ENCODE assay signal across 27 cellular contexts in the genomic region with DNA sequence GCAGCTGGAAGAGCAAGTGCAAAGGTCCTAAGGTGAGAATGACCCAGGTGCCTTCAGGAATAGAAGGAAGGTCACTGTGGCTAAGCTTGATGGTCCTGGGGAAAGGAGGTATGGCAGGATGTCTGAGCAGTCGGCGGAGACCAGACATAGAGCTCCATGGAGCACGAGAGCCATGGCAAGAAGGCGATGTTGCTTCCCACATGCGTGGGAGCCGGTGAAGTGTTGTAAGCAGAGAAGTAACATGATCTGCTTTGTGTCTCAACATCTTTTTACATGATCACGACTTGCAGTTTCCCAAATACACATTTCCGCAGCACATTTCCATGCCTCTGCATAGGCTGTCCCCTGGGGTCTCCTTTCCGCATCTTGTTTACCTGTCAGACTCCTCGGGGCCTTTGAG.
"Had no signal": no experiment of that assay in that cellular context is flagged by ENCODE, and none has a peak within 500 bp of the region (broad histone marks: within the 10 kb centered on the region; RNA-seq: fewer than 3 reads in every experiment).

No MANE protein-coding gene starts in this region.

- H3K4me3 Mint-ChIP-seq: naive thymus-derived CD4-positive, alpha-beta T cell; natural killer cell; nephron; neural progenitor cell; stimulated activated memory B cell treated with anti-CD40 and anti-IgM and Interleukin-4, amounts not matched to agents 10 μg/mL and 1 μg/mL and 100 μg/mL, for 72 hours; stimulated activated naive CD8-positive, alpha-beta T cell treated with anti-CD3 and anti-CD28 coated beads, Interleukin-15, amount 100 ng/mL, for 72 hours; type B pancreatic cell had no signal

- H3K9me3 Mint-ChIP-seq: nephron, neural progenitor cell, type B pancreatic cell had no signal

- DNase-seq: naive thymus-derived CD4-positive, alpha-beta T cell; natural killer cell; occipital lobe; ovary; psoas muscle; right cardiac atrium; right lobe of liver; sigmoid colon; small intestine; stimulated activated CD4-positive, alpha-beta T cell treated with anti-CD3 and anti-CD28 coated beads, Interleukin-1b, Interleukin-23, amount 100 ng/mL, for 48 hours; stimulated activated CD4-positive, alpha-beta T cell treated with anti-CD3 and anti-CD28 coated beads, Interleukin-4, amount 100 ng/mL, for 1 hour; stimulated activated CD4-positive, alpha-beta T cell treated with anti-CD3 and anti-CD28 coated beads, Interleukin-4, amount 100 ng/mL, for 4 hours; stimulated activated CD8-positive, alpha-beta memory T cell treated with anti-CD3 and anti-CD28 coated beads, Interleukin-4, amount 100 ng/mL, for 48 hours; stimulated activated naive CD4-positive, alpha-beta T cell; stimulated activated naive CD8-positive, alpha-beta T cell treated with anti-CD3 and anti-CD28 coated beads, Interleukin-15, amount 100 ng/mL, for 72 hours; stimulated activated naive CD8-positive, alpha-beta T cell treated with anti-CD3 and anti-CD28 coated beads, Interleukin-15, Interleukin-2, amounts not matched to agents 100 U/mL and 50 U/mL, for 24 hours; substantia nigra; testis; tibial artery; transverse colon; upper lobe of right lung; uterus had no signal

- H3K36me3 Mint-ChIP-seq: naive thymus-derived CD4-positive, alpha-beta T cell; natural killer cell; neural progenitor cell; stimulated activated memory B cell treated with anti-CD40 and anti-IgM and Interleukin-4, amounts not matched to agents 10 μg/mL and 1 μg/mL and 100 μg/mL, for 72 hours; type B pancreatic cell had no signal

- H3K27ac Mint-ChIP-seq: naive thymus-derived CD4-positive, alpha-beta T cell; natural killer cell; nephron; neural progenitor cell; progenitor cell of endocrine pancreas; stimulated activated memory B cell treated with anti-CD40 and anti-IgM and Interleukin-4, amounts not matched to agents 10 μg/mL and 1 μg/mL and 100 μg/mL, for 72 hours; stimulated activated naive CD8-positive, alpha-beta T cell treated with anti-CD3 and anti-CD28 coated beads, Interleukin-15, amount 100 ng/mL, for 72 hours; type B pancreatic cell had no signal

- H3K4me1 Mint-ChIP-seq: naive thymus-derived CD4-positive, alpha-beta T cell; natural killer cell; stimulated activated memory B cell treated with anti-CD40 and anti-IgM and Interleukin-4, amounts not matched to agents 10 μg/mL and 1 μg/mL and 100 μg/mL, for 72 hours; stimulated activated naive CD8-positive, alpha-beta T cell treated with anti-CD3 and anti-CD28 coated beads, Interleukin-15, amount 100 ng/mL, for 72 hours had no signal
